Comparison of ENCODE assay signal across 18 cellular contexts in genomic region chr4:114209589-114209988, GRCh38.
A peak's percentile ranks its signal among the peaks of the same experiment; 100 is the strongest.
DNase-seq lines count a peak whose midpoint lies in the region; ATAC-seq and TF ChIP-seq lines count a peak whose summit lies in the region.
"Had no signal": no experiment of that assay in that cellular context is flagged by ENCODE, and none has a peak within 500 bp of the region (broad histone marks: within the 10 kb centered on the region; RNA-seq: fewer than 3 reads in every experiment).

No MANE protein-coding gene starts in this region.

- POLR2A ChIA-PET in OCI-LY7 (lab: Charles Lee), result no interaction called here

- no peaks in the 10 kb centered on the region for H3K9me3 ChIP-seq in OCI-LY7 (ENCODE audit: low read length)
- H3K9me3 ChIP-seq: MG63 had no signal

- H3K27me3 Mint-ChIP-seq in nephron (ENCODE audit: low read depth), result no peaks in the 10 kb centered on the region
- H3K27me3 Mint-ChIP-seq: activated CD8-positive, alpha-beta memory T cell treated with anti-CD3 and anti-CD28 coated beads, Interleukin-2, amount 10 ng/mL, durations not matched to agents 7 days and 5 days; activated naive CD4-positive, alpha-beta T cell treated with anti-CD3 and anti-CD28 coated beads, Interleukin-2, amount 10 ng/mL, durations not matched to agents 7 days and 5 days had no signal

- H3K4me3 Mint-ChIP-seq in nephron, result no peak overlapping the region
- H3K4me3 Mint-ChIP-seq: activated CD8-positive, alpha-beta memory T cell treated with anti-CD3 and anti-CD28 coated beads, Interleukin-2, amount 10 ng/mL, durations not matched to agents 7 days and 5 days; activated naive CD4-positive, alpha-beta T cell treated with anti-CD3 and anti-CD28 coated beads, Interleukin-2, amount 10 ng/mL, durations not matched to agents 7 days and 5 days had no signal

- H3K9me3 Mint-ChIP-seq in nephron, result no peaks in the 10 kb centered on the region
- H3K9me3 Mint-ChIP-seq: activated naive CD4-positive, alpha-beta T cell treated with anti-CD3 and anti-CD28 coated beads, Interleukin-2, amount 10 ng/mL, durations not matched to agents 7 days and 5 days had no signal

- intact Hi-C loops in OCI-LY7 (cut with micrococcal nuclease; ENCODE audit: unreplicated experiment), result no loop called here

- H3K27ac Mint-ChIP-seq in nephron, result peak overlapping the region; percentile 62 to 88 (median 79)
- H3K27ac Mint-ChIP-seq: activated CD8-positive, alpha-beta memory T cell treated with anti-CD3 and anti-CD28 coated beads, Interleukin-2, amount 10 ng/mL, durations not matched to agents 7 days and 5 days; activated naive CD4-positive, alpha-beta T cell treated with anti-CD3 and anti-CD28 coated beads, Interleukin-2, amount 10 ng/mL, durations not matched to agents 7 days and 5 days had no signal

- H2AFZ ChIP-seq in OCI-LY7 (ENCODE audit: low read length), result no peak overlapping the region

- CTCF ChIA-PET in OCI-LY7 (lab: Charles Lee; ENCODE audit: unreplicated experiment), result no interaction called here

- TF ChIP-seq CTCF in nephron (IDR thresholded peaks at IDR 0.05; ENCODE audit: unreplicated experiment in 3 of 3) (no peak), OCI-LY7 (conservative IDR thresholded peaks at IDR 0.05; ENCODE audit: low read length) (no peak)

- no peak for DNase-seq in OCI-LY7 (ENCODE audit: low spot score)
- DNase-seq in effector CD4-positive, alpha-beta T cell, result no peak
- no peak for DNase-seq in NCI-H1436 (lab: John Stamatoyannopoulos, UW)
- no peak for DNase-seq in activated CD8-positive, alpha-beta memory T cell treated with anti-CD3 and anti-CD28 coated beads, Interleukin-2, amount 50 U/mL, for 4 hours
- DNase-seq: activated CD4-positive, CD25-positive, alpha-beta regulatory T cell; activated CD8-positive, alpha-beta memory T cell treated with anti-CD3 and anti-CD28 coated beads, Interleukin-2, amount 10 ng/mL, durations not matched to agents 7 days and 5 days; activated naive CD4-positive, alpha-beta T cell treated with anti-CD3 and anti-CD28 coated beads, Interleukin-2, amount 10 ng/mL, durations not matched to agents 7 days and 5 days; AML-193; DMS 273 treated with DMSO at 0.1 percent for 48 hours; effector CD8-positive, alpha-beta T cell; MG63; NCI-H2107; NCI-H82 had no signal

- no peaks in the 10 kb centered on the region for H3K4me1 ChIP-seq in OCI-LY7 (ENCODE audit: insufficient read depth, low read length, poor library complexity, severe bottlenecking)

- no peak overlapping the region for H3K27ac ChIP-seq in OCI-LY7 (ENCODE audit: low read depth, low read length, poor library complexity, severe bottlenecking)
- H3K27ac ChIP-seq: RWPE1 had no signal

- no peaks in the 10 kb centered on the region for H3K36me3 Mint-ChIP-seq in nephron (ENCODE audit: low read depth)
- H3K36me3 Mint-ChIP-seq: activated CD8-positive, alpha-beta memory T cell treated with anti-CD3 and anti-CD28 coated beads, Interleukin-2, amount 10 ng/mL, durations not matched to agents 7 days and 5 days; activated naive CD4-positive, alpha-beta T cell treated with anti-CD3 and anti-CD28 coated beads, Interleukin-2, amount 10 ng/mL, durations not matched to agents 7 days and 5 days had no signal

- H3K79me2 ChIP-seq in OCI-LY7 (ENCODE audit: insufficient read depth, low read depth, low read length), result no peaks in the 10 kb centered on the region

- no TSS peak for BruUV-seq in OCI-LY7 (replicated peaks; lab: Mats Ljungman, UMichigan)

- H4K20me1 ChIP-seq in OCI-LY7 (ENCODE audit: insufficient read depth, low read length), result no peaks in the 10 kb centered on the region

- H3K36me3 ChIP-seq in OCI-LY7 (ENCODE audit: insufficient read depth, low read length), result no peaks in the 10 kb centered on the region
- H3K36me3 ChIP-seq: MG63 had no signal

- H3K4me1 Mint-ChIP-seq in nephron, result no peaks in the 10 kb centered on the region
- H3K4me1 Mint-ChIP-seq: activated CD8-positive, alpha-beta memory T cell treated with anti-CD3 and anti-CD28 coated beads, Interleukin-2, amount 10 ng/mL, durations not matched to agents 7 days and 5 days; activated naive CD4-positive, alpha-beta T cell treated with anti-CD3 and anti-CD28 coated beads, Interleukin-2, amount 10 ng/mL, durations not matched to agents 7 days and 5 days had no signal

- no peaks in the 10 kb centered on the region for H3K9me2 ChIP-seq in OCI-LY7 (ENCODE audit: insufficient read depth, low read length)

- no peak overlapping the region for H3K4me3 ChIP-seq in OCI-LY7 (ENCODE audit: low read depth, low read length, poor library complexity, severe bottlenecking)
- H3K4me3 ChIP-seq: MG63 had no signal

- peak; percentile 92 for ATAC-seq in GM18909 (IDR thresholded peaks at IDR 0.05; ENCODE audit: poor library complexity, unreplicated experiment)
- peak; percentile 87 for ATAC-seq in GM21825 (IDR thresholded peaks at IDR 0.05; ENCODE audit: unreplicated experiment)
- ATAC-seq in HG03159 (IDR thresholded peaks at IDR 0.05; ENCODE audit: unreplicated experiment), result peak; percentile 75
- ATAC-seq: activated CD8-positive, alpha-beta memory T cell treated with anti-CD3 and anti-CD28 coated beads, Interleukin-2, amount 10 ng/mL, durations not matched to agents 7 days and 5 days had no signal

- H3K4me2 ChIP-seq in OCI-LY7 (ENCODE audit: low read length), result no peak overlapping the region
